In genomic region chr11:31295308-31295707, GRCh38 we compare ENCODE assay signal across 26 cellular contexts.
"Had no signal": no experiment of that assay in that cellular context is flagged by ENCODE, and none has a peak within 500 bp of the region (broad histone marks: within the 10 kb centered on the region; RNA-seq: fewer than 3 reads in every experiment).

No MANE protein-coding gene starts in this region.

- DNase-seq: natural killer cell; nucleus accumbens; pancreas; retina; right lobe of liver; sigmoid colon; small intestine; stimulated activated CD4-positive, alpha-beta T cell treated with anti-CD3 and anti-CD28 coated beads, Interleukin-15, amount 100 ng/mL, for 24 hours; stimulated activated CD4-positive, alpha-beta T cell treated with anti-CD3 and anti-CD28 coated beads, Interleukin-2, amount 100 ng/mL, for 24 hours; stimulated activated CD4-positive, alpha-beta T cell treated with anti-CD3 and anti-CD28 coated beads, Interleukin-2, amount 100 ng/mL, for 48 hours; stimulated activated CD4-positive, alpha-beta T cell treated with anti-CD3 and anti-CD28 coated beads, Interleukin-4, amount 100 ng/mL, for 24 hours; stimulated activated naive B cell treated with anti-CD40 and anti-IgM and Interleukin-4, amounts not matched to agents 10 μg/mL and 1 μg/mL and 100 μg/mL, for 72 hours; stimulated activated naive CD4-positive, alpha-beta T cell treated with Interleukin-2 at 50 U/mL for 16 hours; stomach; thyroid gland; trophoblast cell; upper lobe of left lung had no signal

- ATAC-seq: natural killer cell; pancreas; right lobe of liver; stimulated activated effector memory CD8-positive, alpha-beta T cell treated with anti-CD3 and anti-CD28 coated beads, Interleukin-12 subunit alpha, Interleukin-12 subunit beta, amount 100 ng/mL, for 72 hours; stimulated activated naive B cell treated with anti-CD40 and anti-IgM and Interleukin-4, amounts not matched to agents 10 μg/mL and 1 μg/mL and 100 μg/mL, for 72 hours had no signal

- H3K9me3 ChIP-seq: neutrophil, pancreas, prostate gland, right atrium auricular region, right lobe of liver, sigmoid colon, stomach, thoracic aorta, thyroid gland, tibial nerve, upper lobe of left lung, vagina had no signal

- H3K36me3 ChIP-seq: neural progenitor cell, neutrophil, pancreas, prostate gland, right atrium auricular region, right lobe of liver, sigmoid colon, stomach, thoracic aorta, thyroid gland, tibial nerve, upper lobe of left lung, vagina had no signal

- H2AFZ ChIP-seq: neural progenitor cell had no signal

- H3K4me2 ChIP-seq: neural progenitor cell had no signal

- H3K9ac ChIP-seq: neural progenitor cell had no signal

- H3K27me3 ChIP-seq: neural progenitor cell, neutrophil, pancreas, right atrium auricular region, right lobe of liver, sigmoid colon, stomach, thyroid gland, tibial nerve, upper lobe of left lung, vagina had no signal

- H3K4me3 ChIP-seq: neural progenitor cell, pancreas, prostate gland, right atrium auricular region, right lobe of liver, sigmoid colon, stomach, thoracic aorta, thyroid gland, tibial nerve, upper lobe of left lung, vagina had no signal

- H3K4me1 ChIP-seq: neural progenitor cell, pancreas, prostate gland, right atrium auricular region, right lobe of liver, sigmoid colon, stomach, thyroid gland, tibial nerve, upper lobe of left lung, vagina had no signal

- FAIRE-seq: pancreas, small intestine, urothelium cell line had no signal

- H3K27ac ChIP-seq: neural progenitor cell, neutrophil, pancreas, prostate gland, right atrium auricular region, right lobe of liver, sigmoid colon, stomach, thoracic aorta, thyroid gland, tibial nerve, upper lobe of left lung, vagina had no signal
